In the genomic region with DNA sequence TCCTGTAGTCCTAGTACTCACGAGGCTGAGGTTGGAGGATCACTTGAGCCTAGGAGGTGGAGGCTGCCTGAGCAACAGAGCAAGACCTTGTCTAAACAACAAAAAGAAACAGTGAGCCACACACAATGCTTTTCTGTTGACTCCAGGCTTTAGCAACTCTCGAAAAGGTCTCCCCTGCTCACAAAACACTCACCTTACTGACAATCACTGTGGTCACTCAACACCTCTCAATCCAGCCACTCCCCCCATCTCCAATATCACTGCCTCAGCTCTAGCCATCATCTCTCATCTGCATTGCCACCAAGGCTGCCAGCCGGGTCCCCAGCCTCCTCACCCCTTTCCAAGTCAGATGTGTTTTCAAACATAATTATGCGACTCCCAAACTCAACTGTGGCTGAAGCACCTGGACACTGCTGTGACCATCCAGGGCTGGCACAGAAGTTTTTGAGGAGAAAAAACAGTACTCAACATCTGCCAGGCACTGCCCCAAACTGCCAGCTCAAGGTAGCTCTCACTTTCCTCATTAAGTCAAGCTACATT, we compare ENCODE assay signal across 16 cellular contexts.
DNase-seq lines count a peak whose midpoint lies in the region; ATAC-seq and TF ChIP-seq lines count a peak whose summit lies in the region.
"Had no signal": no experiment of that assay in that cellular context is flagged by ENCODE, and none has a peak within 500 bp of the region (broad histone marks: within the 10 kb centered on the region; RNA-seq: fewer than 3 reads in every experiment).

No MANE protein-coding gene starts in this region.

- H2BK12ac ChIP-seq in neuronal stem cell (ENCODE audit: low read length): no peak overlapping the region

- peak overlapping the region; percentile 29 for H2BK5ac ChIP-seq in neuronal stem cell (ENCODE audit: low read length)

- intact Hi-C loops in ascending aorta (cut with DNase I): no loop called here

- no peak overlapping the region for H3K4me2 ChIP-seq in neuronal stem cell (ENCODE audit: insufficient read depth, low read length, poor library complexity, severe bottlenecking)
- H3K4me2 ChIP-seq: BLaER1 treated with 17β-estradiol and CSF1 and Interleukin-3, amounts not matched to agents 10 nM and 100 nM had no signal

- H3K9me3 ChIP-seq in neuronal stem cell (replicated peaks in 1 of 2; ENCODE audit: control insufficient read depth in 2 of 2, insufficient read depth in 1 of 2, low read depth in 1 of 2, low read length in 2 of 2) (peaks cover 0 to 2% of the 10 kb centered on the region in 2 donors), ascending aorta (no peaks in the 10 kb centered on the region)
- H3K9me3 ChIP-seq: HAP-1 had no signal

- no peak overlapping the region for H3K9ac ChIP-seq in neuronal stem cell (ENCODE audit: low read depth, low read length, poor library complexity)
- H3K9ac ChIP-seq: BLaER1 treated with 17β-estradiol and CSF1 and Interleukin-3, amounts not matched to agents 10 nM and 100 nM had no signal

- H4K8ac ChIP-seq in neuronal stem cell (ENCODE audit: low read depth, low read length): no peak overlapping the region

- peaks cover 0 to 2% of the 10 kb centered on the region in 2 donors for H3K4me1 ChIP-seq in neuronal stem cell (ENCODE audit: control insufficient read depth in 2 of 2, insufficient read depth in 1 of 2, low read depth in 1 of 2, low read length in 2 of 2)
- H3K4me1 ChIP-seq in ascending aorta: peaks cover 0 to 3% of the 10 kb centered on the region in 2 donors
- H3K4me1 ChIP-seq: HAP-1 had no signal

- H3K23ac ChIP-seq in neuronal stem cell (ENCODE audit: low read depth, low read length, poor library complexity): no peak overlapping the region

- no peak for TF ChIP-seq CTCF in ascending aorta (IDR thresholded peaks at IDR 0.05)

- H2BK120ac ChIP-seq in neuronal stem cell (ENCODE audit: low read depth, low read length): no peak overlapping the region

- H4K91ac ChIP-seq in neuronal stem cell (ENCODE audit: low read depth, low read length, poor library complexity): no peak overlapping the region

- no peaks in the 10 kb centered on the region for H3K79me1 ChIP-seq in neuronal stem cell (ENCODE audit: low read depth, low read length)

- no peak for ATAC-seq in stimulated activated effector memory CD8-positive, alpha-beta T cell treated with anti-CD3 and anti-CD28 coated beads, Interleukin-12 subunit alpha, Interleukin-12 subunit beta, amount 100 ng/mL, for 72 hours
- no peak for ATAC-seq in GM21619 (IDR thresholded peaks at IDR 0.05; ENCODE audit: unreplicated experiment)

- H3K27me3 ChIP-seq in neuronal stem cell (ENCODE audit: control insufficient read depth in 3 of 3, insufficient read depth in 3 of 3, low read depth in 1 of 3, low read length in 3 of 3): no peaks in the 10 kb centered on the region
- no peaks in the 10 kb centered on the region for H3K27me3 ChIP-seq in ascending aorta
- H3K27me3 ChIP-seq: BLaER1 treated with 17β-estradiol and CSF1 and Interleukin-3, amounts not matched to agents 10 nM and 100 nM had no signal

- no peaks in the 10 kb centered on the region for H3K36me3 Mint-ChIP-seq in stimulated activated effector memory CD8-positive, alpha-beta T cell treated with anti-CD3 and anti-CD28 coated beads, Interleukin-12 subunit alpha, Interleukin-12 subunit beta, amount 100 ng/mL, for 72 hours
- H3K36me3 Mint-ChIP-seq: CD4-positive, CD25-positive, alpha-beta regulatory T cell had no signal

- no peak overlapping the region for H3K14ac ChIP-seq in neuronal stem cell (ENCODE audit: low read length)

- peak overlapping the region; percentile 13 for H3K27ac Mint-ChIP-seq in stimulated activated effector memory CD8-positive, alpha-beta T cell treated with anti-CD3 and anti-CD28 coated beads, Interleukin-12 subunit alpha, Interleukin-12 subunit beta, amount 100 ng/mL, for 72 hours
- H3K27ac Mint-ChIP-seq: IgD-negative memory B cell had no signal

- H2BK15ac ChIP-seq in neuronal stem cell (ENCODE audit: low read length): no peak overlapping the region

- no peak overlapping the region for H2AK5ac ChIP-seq in neuronal stem cell (ENCODE audit: low read depth, low read length)

- H3K27ac ChIP-seq in neuronal stem cell (replicated peaks; ENCODE audit: low read length) (no peak overlapping the region), ascending aorta (no peak overlapping the region)
- H3K27ac ChIP-seq: BLaER1 treated with 17β-estradiol and CSF1 and Interleukin-3, amounts not matched to agents 10 nM and 100 nM had no signal

- DNase-seq in NCI-H2029 (lab: John Stamatoyannopoulos, UW) (peak; percentile 18), NCI-H748 (lab: John Stamatoyannopoulos, UW; ENCODE audit: unreplicated experiment) (peak; percentile 72), neuronal stem cell (ENCODE audit: low spot score) (no peak), NK-92 (lab: John Stamatoyannopoulos, UW; ENCODE audit: unreplicated experiment) (no peak), ascending aorta (ENCODE audit: low spot score in 2 of 2) (no peak)
- no peak for DNase-seq in stimulated activated effector memory CD8-positive, alpha-beta T cell treated with anti-CD3 and anti-CD28 coated beads, Interleukin-12 subunit alpha, Interleukin-12 subunit beta, amount 100 ng/mL, for 72 hours (ENCODE audit: low spot score in 2 of 2)
- DNase-seq: ACHN; Calu3; CD4-positive, CD25-positive, alpha-beta regulatory T cell; DMS 273 treated with DMSO at 0.1 percent for 48 hours; DMS79 treated with DMSO at 0.1 percent for 48 hours; EL had no signal

- no CpG with 5 or more reads among the region's 4 CpGs for WGBS in neuronal stem cell (ENCODE audit: extremely low coverage in 2 of 2, insufficient read length in 2 of 2, insufficient replicate concordance in 1 of 2), 2 donors

- H3K4ac ChIP-seq in neuronal stem cell (ENCODE audit: low read length): no peak overlapping the region

- H3K9me3 Mint-ChIP-seq in stimulated activated effector memory CD8-positive, alpha-beta T cell treated with anti-CD3 and anti-CD28 coated beads, Interleukin-12 subunit alpha, Interleukin-12 subunit beta, amount 100 ng/mL, for 72 hours: peaks cover 3% of the 10 kb centered on the region

- H3K18ac ChIP-seq in neuronal stem cell (ENCODE audit: low read length): no peak overlapping the region

- H3K36me3 ChIP-seq in neuronal stem cell (replicated peaks in 1 of 2; ENCODE audit: control insufficient read depth in 2 of 2, insufficient read depth in 2 of 2, low read length in 2 of 2): no peaks in the 10 kb centered on the region
- no peaks in the 10 kb centered on the region for H3K36me3 ChIP-seq in ascending aorta
- H3K36me3 ChIP-seq: BLaER1 treated with 17β-estradiol and CSF1 and Interleukin-3, amounts not matched to agents 10 nM and 100 nM; HAP-1 had no signal

- no peak overlapping the region for H3K4me3 Mint-ChIP-seq in stimulated activated effector memory CD8-positive, alpha-beta T cell treated with anti-CD3 and anti-CD28 coated beads, Interleukin-12 subunit alpha, Interleukin-12 subunit beta, amount 100 ng/mL, for 72 hours
- H3K4me3 Mint-ChIP-seq: CD4-positive, CD25-positive, alpha-beta regulatory T cell had no signal

- no peak overlapping the region for H3K4me3 ChIP-seq in neuronal stem cell (ENCODE audit: low read length in 2 of 2)
- no peak overlapping the region for H3K4me3 ChIP-seq in ascending aorta
- H3K4me3 ChIP-seq: BLaER1 treated with 17β-estradiol and CSF1 and Interleukin-3, amounts not matched to agents 10 nM and 100 nM; HAP-1 had no signal

- no peak overlapping the region for H2AFZ ChIP-seq in neuronal stem cell (ENCODE audit: low read length)

- peaks cover 5% of the 10 kb centered on the region for H3K4me1 Mint-ChIP-seq in stimulated activated effector memory CD8-positive, alpha-beta T cell treated with anti-CD3 and anti-CD28 coated beads, Interleukin-12 subunit alpha, Interleukin-12 subunit beta, amount 100 ng/mL, for 72 hours

Comparison
In these comparisons a context has a peak if more than half of its experiments do, and no peak if none do; other contexts are left out.
1. DNase-seq: peak in NCI-H2029 (single experiment) and NCI-H748 (single experiment); none in neuronal stem cell (single experiment), stimulated activated effector memory CD8-positive, alpha-beta T cell treated with anti-CD3 and anti-CD28 coated beads, Interleukin-12 subunit alpha, Interleukin-12 subunit beta, amount 100 ng/mL, for 72 hours (0 of 2), NK-92 (single experiment) and ascending aorta (0 of 2).